ENCODE assay signal across 23 cellular contexts in the genomic region with DNA sequence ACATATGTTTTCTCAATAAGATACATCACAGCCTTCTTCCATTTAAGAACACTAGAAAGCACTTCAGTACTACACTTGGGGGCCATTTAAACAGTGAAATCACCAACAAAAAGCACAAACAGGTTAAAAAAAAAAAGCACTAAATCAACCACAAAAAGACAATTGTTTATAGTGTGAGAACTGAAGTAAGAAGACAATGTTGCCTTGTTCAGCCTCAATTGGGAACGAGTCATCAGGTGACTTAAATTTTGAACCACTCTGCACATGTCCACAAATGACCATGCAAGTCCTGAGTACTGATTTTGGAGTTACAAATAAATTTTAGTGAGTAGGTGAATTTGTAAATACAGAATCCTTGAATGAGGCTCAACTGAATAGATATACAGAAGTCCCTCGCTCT.
"Had no signal": no experiment of that assay in that cellular context is flagged by ENCODE, and none has a peak within 500 bp of the region (broad histone marks: within the 10 kb centered on the region; RNA-seq: fewer than 3 reads in every experiment).

No MANE protein-coding gene starts in this region.

- H3K4me1 Mint-ChIP-seq: activated T-helper 17 cell treated with anti-CD3 and anti-CD28 coated beads, Interleukin-2, amount 50 U/mL, for 72 hours; nephron; WTC11 had no signal

- H3K4me3 ChIP-seq: adrenal gland, breast epithelium, gastrocnemius medialis, sigmoid colon, smooth muscle cell, stomach, thoracic aorta, upper lobe of left lung had no signal

- H3K4me3 Mint-ChIP-seq: activated naive CD8-positive, alpha-beta T cell; activated T-helper 17 cell treated with anti-CD3 and anti-CD28 coated beads, Interleukin-2, amount 50 U/mL, for 72 hours; memory B cell; nephron; stimulated activated memory B cell treated with anti-CD40 and anti-IgM and Interleukin-4, amounts not matched to agents 10 μg/mL and 1 μg/mL and 100 μg/mL, for 72 hours; T-helper 1 cell treated with Interleukin-12 subunit alpha and Interleukin-12 subunit beta and Interleukin-4 antibody, amounts not matched to agents 30 μg/mL and 1 μg/mL, for 36 hours; WTC11 had no signal

- H3K9me3 ChIP-seq: adrenal gland, breast epithelium, gastrocnemius medialis, sigmoid colon, stomach, thoracic aorta, upper lobe of left lung had no signal

- H3K27me3 Mint-ChIP-seq: activated naive CD8-positive, alpha-beta T cell; activated T-helper 17 cell treated with anti-CD3 and anti-CD28 coated beads, Interleukin-2, amount 50 U/mL, for 72 hours; memory B cell; stimulated activated memory B cell treated with anti-CD40 and anti-IgM and Interleukin-4, amounts not matched to agents 10 μg/mL and 1 μg/mL and 100 μg/mL, for 72 hours had no signal

- H3K36me3 Mint-ChIP-seq: activated naive CD8-positive, alpha-beta T cell; memory B cell; stimulated activated memory B cell treated with anti-CD40 and anti-IgM and Interleukin-4, amounts not matched to agents 10 μg/mL and 1 μg/mL and 100 μg/mL, for 72 hours; WTC11 had no signal

- H3K27ac ChIP-seq: adrenal gland, breast epithelium, gastrocnemius medialis, sigmoid colon, stomach, thoracic aorta, upper lobe of left lung had no signal

- H3K27me3 ChIP-seq: adrenal gland, breast epithelium, gastrocnemius medialis, sigmoid colon, stomach, upper lobe of left lung had no signal

- H3K4me1 ChIP-seq: adrenal gland, breast epithelium, gastrocnemius medialis, sigmoid colon, upper lobe of left lung had no signal

- H3K27ac Mint-ChIP-seq: activated naive CD8-positive, alpha-beta T cell; activated T-helper 17 cell treated with anti-CD3 and anti-CD28 coated beads, Interleukin-2, amount 50 U/mL, for 72 hours; memory B cell; stimulated activated memory B cell treated with anti-CD40 and anti-IgM and Interleukin-4, amounts not matched to agents 10 μg/mL and 1 μg/mL and 100 μg/mL, for 72 hours; T-helper 1 cell treated with Interleukin-12 subunit alpha and Interleukin-12 subunit beta and Interleukin-4 antibody, amounts not matched to agents 30 μg/mL and 1 μg/mL, for 36 hours; WTC11 had no signal

- DNase-seq: activated T-cell treated with anti-CD3 and anti-CD28 coated beads, Interleukin-2, amount 50 U/mL, for 1 hour; adrenal gland; effector CD4-positive, alpha-beta T cell; gastrocnemius medialis; hypothalamus; left ventricle myocardium superior; posterior cingulate gyrus; retina; sigmoid colon; stimulated activated CD4-positive, alpha-beta T cell treated with anti-CD3 and anti-CD28 coated beads, Interleukin-15, amount 100 ng/mL, for 24 hours; stomach; T1000; upper lobe of left lung had no signal

- H3K9me3 Mint-ChIP-seq: activated T-helper 17 cell treated with anti-CD3 and anti-CD28 coated beads, Interleukin-2, amount 50 U/mL, for 72 hours; memory B cell; T-helper 1 cell treated with Interleukin-12 subunit alpha and Interleukin-12 subunit beta and Interleukin-4 antibody, amounts not matched to agents 30 μg/mL and 1 μg/mL, for 36 hours; WTC11 had no signal

- H3K36me3 ChIP-seq: adrenal gland, breast epithelium, gastrocnemius medialis, sigmoid colon, stomach, thoracic aorta, upper lobe of left lung had no signal
